23 cellular contexts compared by ENCODE assay signal in the genomic region with DNA sequence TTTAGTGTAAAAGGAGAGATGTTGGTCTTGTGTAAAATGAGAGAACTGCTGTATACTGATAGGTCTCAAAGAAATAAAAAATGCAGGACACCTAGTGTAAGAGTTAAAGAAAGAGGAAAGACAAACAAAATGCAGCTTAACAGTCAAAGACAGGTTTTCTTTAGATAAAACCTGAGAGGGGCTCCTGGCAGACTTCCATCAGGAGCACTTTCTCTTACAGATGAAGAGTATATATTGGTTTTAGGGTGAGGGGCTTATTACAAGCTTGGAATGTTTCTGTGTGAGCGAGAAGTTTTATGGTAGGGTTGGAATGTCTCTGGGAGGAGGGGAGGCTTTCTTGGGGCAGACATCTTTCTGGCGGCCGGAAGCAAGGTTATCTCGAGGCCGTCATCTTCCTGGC. TPM values are rescaled to one million over a fixed set of nuclear protein-coding genes. Genes with fewer than 3 reads are reported as not detected.
DNase-seq lines count a peak whose midpoint lies in the region; ATAC-seq, FAIRE-seq and TF ChIP-seq lines count a peak whose summit lies in the region.
"Had no signal": no experiment of that assay in that cellular context is flagged by ENCODE, and none has a peak within 500 bp of the region (broad histone marks: within the 10 kb centered on the region; RNA-seq: fewer than 3 reads in every experiment).

No MANE protein-coding gene starts in this region.

- 94% methylated on average over 5 of the region's 5 CpGs for WGBS in HepG2 (ENCODE audit: low lambda C conversion rate)
- no CpG with 5 or more reads among the region's 5 CpGs for WGBS in right lobe of liver (ENCODE audit: insufficient coverage, low coverage, low lambda C conversion rate, missing lambda C conversion rate)
- 92% methylated on average over 5 of the region's 5 CpGs; no CpG with 5 or more reads in 1 of the 2 experiments for WGBS in endodermal cell (ENCODE audit: insufficient coverage in 1 of 2, insufficient read length in 1 of 2), 2 experiments

- H3K36me3 ChIP-seq in HepG2 (replicated peaks in 1 of 2; ENCODE audit: control insufficient read depth in 1 of 2, insufficient read depth in 2 of 2, low read length in 2 of 2), result no peaks in the 10 kb centered on the region
- H3K36me3 ChIP-seq in right lobe of liver, result no peaks in the 10 kb centered on the region
- no peaks in the 10 kb centered on the region; a peak in 1 of 3 replicates for H3K36me3 ChIP-seq in HEK293 (ENCODE audit: control insufficient read depth in 2 of 2, insufficient read depth in 1 of 2, low read length in 2 of 2)
- H3K36me3 ChIP-seq in endodermal cell (ENCODE audit: control insufficient read depth, insufficient read depth, low read length), result no peaks in the 10 kb centered on the region
- H3K36me3 ChIP-seq: BE2C had no signal

- no peak overlapping the region for H3K4me3 Mint-ChIP-seq in endodermal cell
- H3K4me3 Mint-ChIP-seq: CD14-positive monocyte; CD4-positive, alpha-beta T cell; CD8-positive, alpha-beta memory T cell; H9 had no signal

- H4K20me1 ChIP-seq in HepG2 (ENCODE audit: insufficient read depth, low read length), result no peaks in the 10 kb centered on the region
- H4K20me1 ChIP-seq: BLaER1 treated with 17β-estradiol and CSF1 and Interleukin-3, amounts not matched to agents 10 nM and 100 nM had no signal

- in situ Hi-C loops in HepG2 (cut with HindIII; ENCODE audit: extremely low pct_ligation_motif_present, low pct_unique_long_range_greater_than_20kb), result no loop called here

- H3K9me3 Mint-ChIP-seq in endodermal cell, result peaks cover 23% of the 10 kb centered on the region
- H3K9me3 Mint-ChIP-seq: CD4-positive, alpha-beta T cell; CD8-positive, alpha-beta memory T cell had no signal

- TF ChIP-seq CTCF in HepG2 (CRISPR knock-in tag; IDR thresholded peaks at IDR 0.05) (no peak), right lobe of liver (IDR thresholded peaks at IDR 0.05) (no peak), HEK293 (tag by site-specific recombination; IDR thresholded peaks at IDR 0.05) (no peak), endodermal cell (conservative IDR thresholded peaks at IDR 0.05) (no peak)

- no peak overlapping the region for H3K4me2 ChIP-seq in HepG2 (ENCODE audit: low read depth, low read length)
- H3K4me2 ChIP-seq: A549; BLaER1 treated with 17β-estradiol and CSF1 and Interleukin-3, amounts not matched to agents 10 nM and 100 nM had no signal

- no peaks in the 10 kb centered on the region for H3K79me2 ChIP-seq in HepG2 (ENCODE audit: insufficient read depth, low read length)

- peaks cover 22% of the 10 kb centered on the region for H3K36me3 Mint-ChIP-seq in endodermal cell (ENCODE audit: low read depth)
- H3K36me3 Mint-ChIP-seq: CD14-positive monocyte had no signal

- TF ChIP-seq POLR2A in HepG2 (IDR thresholded peaks at IDR 0.05; ENCODE audit: insufficient read depth in 1 of 2, low read depth in 2 of 2, low read length in 2 of 2) (no peak), right lobe of liver (IDR thresholded peaks at IDR 0.05) (no peak)

- no peak overlapping the region for H3K9ac ChIP-seq in HepG2 (ENCODE audit: insufficient read depth, low read depth, low read length)
- no peak overlapping the region for H3K9ac ChIP-seq in endodermal cell (ENCODE audit: extremely low read depth, low read length, poor library complexity, severe bottlenecking)
- H3K9ac ChIP-seq: BLaER1 treated with 17β-estradiol and CSF1 and Interleukin-3, amounts not matched to agents 10 nM and 100 nM; GM23248 had no signal

- H3K4me1 ChIP-seq in HepG2 (ENCODE audit: insufficient read depth, low read length) (0 out of 2 replicates have a peak, but pooled peaks cover 7% of the 10 kb centered on the region), right lobe of liver (no peaks in the 10 kb centered on the region), HEK293 (ENCODE audit: control insufficient read depth, insufficient read depth, low read length) (no peaks in the 10 kb centered on the region), endodermal cell (ENCODE audit: control insufficient read depth, insufficient read depth, low read length) (no peaks in the 10 kb centered on the region)
- H3K4me1 ChIP-seq: A549; BE2C; BLaER1 treated with 17β-estradiol and CSF1 and Interleukin-3, amounts not matched to agents 10 nM and 100 nM had no signal

- ATAC-seq in HepG2 (no peak), right lobe of liver (no peak), GM21423 (IDR thresholded peaks at IDR 0.05; ENCODE audit: unreplicated experiment) (no peak)
- ATAC-seq: A549 had no signal

- H3K27me3 ChIP-seq in HepG2 (ENCODE audit: control insufficient read depth in 1 of 2, insufficient read depth in 2 of 2, low read length in 2 of 2) (no peaks in the 10 kb centered on the region), right lobe of liver (no peaks in the 10 kb centered on the region), endodermal cell (ENCODE audit: control insufficient read depth, insufficient read depth, low read length, poor library complexity, severe bottlenecking) (no peaks in the 10 kb centered on the region)
- H3K27me3 ChIP-seq: BE2C; BLaER1 treated with 17β-estradiol and CSF1 and Interleukin-3, amounts not matched to agents 10 nM and 100 nM had no signal

- H3K9me3 ChIP-seq in HepG2 (ENCODE audit: low read length) (0 out of 2 replicates have a peak, but pooled peaks cover 8% of the 10 kb centered on the region), right lobe of liver (no peaks in the 10 kb centered on the region), HEK293 (ENCODE audit: control insufficient read depth, insufficient read depth, low read depth, low read length) (no peaks in the 10 kb centered on the region), endodermal cell (ENCODE audit: control insufficient read depth, low read length) (peaks cover 34% of the 10 kb centered on the region)
- H3K9me3 ChIP-seq: BE2C had no signal

- no peaks in the 10 kb centered on the region for H3K4me1 Mint-ChIP-seq in endodermal cell
- H3K4me1 Mint-ChIP-seq: CD14-positive monocyte; CD8-positive, alpha-beta memory T cell; H9 had no signal

- H3K27ac Mint-ChIP-seq in endodermal cell, result no peak overlapping the region
- H3K27ac Mint-ChIP-seq: CD14-positive monocyte; CD4-positive, alpha-beta T cell; CD8-positive, alpha-beta memory T cell; H9 had no signal

- H3K4me3 ChIP-seq in HepG2 (replicated peaks in 1 of 3; ENCODE audit: insufficient read depth in 1 of 3, low read depth in 2 of 3, low read length in 3 of 3), result no peak overlapping the region
- H3K4me3 ChIP-seq in right lobe of liver, result no peak overlapping the region
- H3K4me3 ChIP-seq in HEK293 (ENCODE audit: low read depth, low read length), result no peak overlapping the region
- peak overlapping the region; percentile 23 for H3K4me3 ChIP-seq in endodermal cell (ENCODE audit: low read length)
- H3K4me3 ChIP-seq: A549; BLaER1 treated with 17β-estradiol and CSF1 and Interleukin-3, amounts not matched to agents 10 nM and 100 nM; GM23248 had no signal

- no peak for TF ChIP-seq RAD21 in HepG2 (CRISPR knock-in tag; IDR thresholded peaks at IDR 0.05)

- intact Hi-C loops in HepG2 (cut with micrococcal nuclease; ENCODE audit: unreplicated experiment), result no loop called here
- intact Hi-C loops in right lobe of liver (cut with DNase I), result no loop called here

- H3K27ac ChIP-seq in HepG2 (ENCODE audit: extremely low read length, insufficient read depth, low read length), result no peak overlapping the region
- no peak overlapping the region for H3K27ac ChIP-seq in right lobe of liver
- no peak overlapping the region for H3K27ac ChIP-seq in HEK293 (ENCODE audit: extremely low read depth, low read depth, low read length)
- no peak overlapping the region for H3K27ac ChIP-seq in endodermal cell (ENCODE audit: low read depth, low read length)
- H3K27ac ChIP-seq: A549; BLaER1 treated with 17β-estradiol and CSF1 and Interleukin-3, amounts not matched to agents 10 nM and 100 nM; GM23248 had no signal

- TF ChIP-seq EP300 in HepG2 (IDR thresholded peaks at IDR 0.05; ENCODE audit: low read depth in 2 of 2, low read length in 2 of 2), result no peak
- no peak for TF ChIP-seq EP300 in HepG2 (CRISPR knock-in tag; IDR thresholded peaks at IDR 0.05; ENCODE audit: borderline replicate concordance)

- H2AFZ ChIP-seq in HepG2 (ENCODE audit: low read length), result no peak overlapping the region
- H2AFZ ChIP-seq: GM23248 had no signal

- no peak for DNase-seq in HepG2 (ENCODE audit: low spot score)
- DNase-seq in right lobe of liver, result no peak
- DNase-seq in endodermal cell, result no peak
- no peak for DNase-seq in GF-D8 (lab: John Stamatoyannopoulos, UW)
- DNase-seq in HCEC 1CT, result no peak
- DNase-seq: 8988T; ACHN; AML-193; BE2C; Calu3; CD4-positive, alpha-beta T cell; CD8-positive, alpha-beta memory T cell; DMS79; EL; GM23248; H9 had no signal

- no peak for FAIRE-seq in HepG2 (lab: Jason Lieb, UNC)
- FAIRE-seq: A549, GM12892 had no signal

- BruUV-seq in HepG2 (replicated peaks; lab: Mats Ljungman, UMichigan), result no TSS peak

- CTCF ChIA-PET in HepG2 (lab: Yijun Ruan, JAX; ENCODE audit: low intra/inter-chr PET ratio, low total read pairs) (no interaction called here), HEK293 (lab: Yijun Ruan, JAX) (interaction anchor here (0.5 to 1.2 kb wide), 2 partner anchors 9 to 52 kb away, joined by 4 to 7 read pairs; no protein-coding TSS in a partner anchor)

- H3K27me3 Mint-ChIP-seq in endodermal cell (ENCODE audit: insufficient read depth), result no peaks in the 10 kb centered on the region
- H3K27me3 Mint-ChIP-seq: CD4-positive, alpha-beta T cell had no signal

- POLR2A ChIA-PET in HepG2 (lab: Yijun Ruan, JAX) (no interaction called here), HEK293 (lab: Yijun Ruan, JAX) (no interaction called here)

RNA-seq across cellular contexts. Expression of a gene that starts 16.2 kb away (rescaled TPM):
- total RNA-seq in HepG2 (2016; rRNA removed; fragmentation: Illumina TruSeq; extraction: Trizol), result 2.6 and 4.0 TPM in 2 replicates
- total RNA-seq in HepG2 (2016; cell fraction: cytosol; rRNA removed; fragmentation: Illumina TruSeq; extraction: Trizol; ENCODE audit: low read depth), result 0.51 and 0.53 TPM in 2 replicates
- 3.0 and 3.6 TPM in 2 replicates for total RNA-seq in HepG2 (2016; cell fraction: insoluble cytoplasmic fraction; rRNA removed; fragmentation: Illumina TruSeq; extraction: Trizol)
- total RNA-seq in HepG2 (2016; cell fraction: membrane; rRNA removed; fragmentation: Illumina TruSeq; extraction: Trizol), result 2.0 and 2.5 TPM in 2 replicates
- 0.75 and 2.1 TPM in 2 replicates for total RNA-seq in HepG2 (2016; cell fraction: nucleus; rRNA removed; fragmentation: Illumina TruSeq; extraction: Trizol)
- polyA plus RNA-seq in HepG2 (2011; rRNA removed), result 1.1 and 1.4 TPM in 2 replicates
- 0.86 and 1.0 TPM in 2 replicates for polyA plus RNA-seq in HepG2 (2011; cell fraction: cytosol; rRNA removed)
- polyA plus RNA-seq in HepG2 (2011; cell fraction: nucleus; rRNA removed), result 0.40 and 0.45 TPM in 2 replicates
- 1.1 and 2.4 TPM in 2 replicates for polyA plus RNA-seq in HepG2 (2012)
- 0.33 and 0.47 TPM in 2 replicates for polyA plus RNA-seq in HepG2 (2016; cell fraction: cytosol; fragmentation: Illumina TruSeq; extraction: Trizol; ENCODE audit: low read depth)
- polyA plus RNA-seq in HepG2 (2016; cell fraction: insoluble cytoplasmic fraction; fragmentation: Illumina TruSeq; extraction: Trizol; ENCODE audit: low read depth), result 3.1 and 3.6 TPM in 2 replicates
- polyA plus RNA-seq in HepG2 (2016; cell fraction: membrane; fragmentation: Illumina TruSeq; extraction: Trizol; ENCODE audit: low read depth), result 1.2 and 1.4 TPM in 2 replicates
- 0.85 and 1.2 TPM in 2 replicates for polyA plus RNA-seq in HepG2 (2016; cell fraction: nucleus; fragmentation: Illumina TruSeq; extraction: Trizol; ENCODE audit: insufficient read depth, low read depth)
- 0.21 and 0.90 TPM in 2 replicates for polyA minus RNA-seq in HepG2 (2011; rRNA and poly(A)+ RNA removed; ENCODE audit: low replicate concordance)
- 0.59 and 2.2 TPM in 2 replicates for polyA minus RNA-seq in HepG2 (2011; cell fraction: cytosol; rRNA and poly(A)+ RNA removed)
- 1.8 and 2.0 TPM in 2 replicates for polyA minus RNA-seq in HepG2 (2011; cell fraction: nucleus; rRNA and poly(A)+ RNA removed)
- under 1 TPM in 2 of 6 experiments, not detected in 4; 0.16 to 0.18 TPM for total RNA-seq in right lobe of liver
- 1 to 10 TPM; 3.7 to 8.5 TPM for total RNA-seq in endodermal cell
- polyA plus RNA-seq in endodermal cell (2013, experiment 1 of 2), result 19.3 TPM
- 19.3 TPM for polyA plus RNA-seq in endodermal cell (2013, experiment 2 of 2)
- polyA plus RNA-seq: CD14-positive monocyte; CD8-positive, alpha-beta memory T cell; GM23248 had no signal

RNA-seq across cellular contexts. Expression of a gene that starts 24.8 kb away (rescaled TPM):
- total RNA-seq in HepG2 (2016; rRNA removed; fragmentation: Illumina TruSeq; extraction: Trizol) (16.4 and 17.7 TPM in 2 replicates), right lobe of liver (1 to 10 TPM; 5.4 to 9.4 (median 6.9) TPM), endodermal cell (10 to 100 TPM; 23.6 to 24.8 TPM)
- 10.8 and 11.2 TPM in 2 replicates for total RNA-seq in HepG2 (2016; cell fraction: cytosol; rRNA removed; fragmentation: Illumina TruSeq; extraction: Trizol; ENCODE audit: low read depth)
- total RNA-seq in HepG2 (2016; cell fraction: insoluble cytoplasmic fraction; rRNA removed; fragmentation: Illumina TruSeq; extraction: Trizol), result 15.4 and 17.2 TPM in 2 replicates
- total RNA-seq in HepG2 (2016; cell fraction: membrane; rRNA removed; fragmentation: Illumina TruSeq; extraction: Trizol), result 14.8 and 16.0 TPM in 2 replicates
- total RNA-seq in HepG2 (2016; cell fraction: nucleus; rRNA removed; fragmentation: Illumina TruSeq; extraction: Trizol), result 9.0 and 9.2 TPM in 2 replicates
- polyA plus RNA-seq in HepG2 (2011; rRNA removed), result 11.7 TPM in 2 replicates
- 10.2 and 13.0 TPM in 2 replicates for polyA plus RNA-seq in HepG2 (2011; cell fraction: cytosol; rRNA removed)
- 4.3 and 6.1 TPM in 2 replicates for polyA plus RNA-seq in HepG2 (2011; cell fraction: nucleus; rRNA removed)
- polyA plus RNA-seq in HepG2 (2012), result 10.0 and 11.5 TPM in 2 replicates
- 8.4 and 12.5 TPM in 2 replicates for polyA plus RNA-seq in HepG2 (2016; cell fraction: cytosol; fragmentation: Illumina TruSeq; extraction: Trizol; ENCODE audit: low read depth)
- 19.6 and 21.6 TPM in 2 replicates for polyA plus RNA-seq in HepG2 (2016; cell fraction: insoluble cytoplasmic fraction; fragmentation: Illumina TruSeq; extraction: Trizol; ENCODE audit: low read depth)
- polyA plus RNA-seq in HepG2 (2016; cell fraction: membrane; fragmentation: Illumina TruSeq; extraction: Trizol; ENCODE audit: low read depth), result 12.4 and 12.7 TPM in 2 replicates
- polyA plus RNA-seq in HepG2 (2016; cell fraction: nucleus; fragmentation: Illumina TruSeq; extraction: Trizol; ENCODE audit: insufficient read depth, low read depth), result 17.0 and 18.6 TPM in 2 replicates
- 7.3 and 14.4 TPM in 2 replicates for polyA minus RNA-seq in HepG2 (2011; rRNA and poly(A)+ RNA removed; ENCODE audit: low replicate concordance)
- polyA minus RNA-seq in HepG2 (2011; cell fraction: cytosol; rRNA and poly(A)+ RNA removed), result 4.8 and 6.3 TPM in 2 replicates
- 4.1 and 5.8 TPM in 2 replicates for polyA minus RNA-seq in HepG2 (2011; cell fraction: nucleus; rRNA and poly(A)+ RNA removed)
- 24.4 TPM for polyA plus RNA-seq in endodermal cell (2013, experiment 1 of 2)
- polyA plus RNA-seq in endodermal cell (2013, experiment 2 of 2), result 20.4 TPM

RNA-seq across cellular contexts. Expression of a gene that starts 28.6 kb away (rescaled TPM):
- total RNA-seq in HepG2 (2016; rRNA removed; fragmentation: Illumina TruSeq; extraction: Trizol) (not detected in 2 replicates), right lobe of liver (1 to 10 TPM in 1 of 6 experiments, not detected in 5; 1.2 TPM), endodermal cell (not detected)
- not detected in 2 replicates for total RNA-seq in HepG2 (2016; cell fraction: cytosol; rRNA removed; fragmentation: Illumina TruSeq; extraction: Trizol; ENCODE audit: low read depth)
- not detected in 2 replicates for total RNA-seq in HepG2 (2016; cell fraction: insoluble cytoplasmic fraction; rRNA removed; fragmentation: Illumina TruSeq; extraction: Trizol)
- not detected in 2 replicates for total RNA-seq in HepG2 (2016; cell fraction: membrane; rRNA removed; fragmentation: Illumina TruSeq; extraction: Trizol)
- total RNA-seq in HepG2 (2016; cell fraction: nucleus; rRNA removed; fragmentation: Illumina TruSeq; extraction: Trizol), result not detected in 2 replicates
- polyA plus RNA-seq in HepG2 (2011; rRNA removed), result 0.13 and 0.51 TPM in 2 replicates
- 0.12 and 0.19 TPM in 2 replicates for polyA plus RNA-seq in HepG2 (2011; cell fraction: cytosol; rRNA removed)
- not detected in 2 replicates for polyA plus RNA-seq in HepG2 (2011; cell fraction: nucleus; rRNA removed)
- polyA plus RNA-seq in HepG2 (2012), result 0.09 and 0.59 TPM in 2 replicates
- not detected in 2 replicates for polyA plus RNA-seq in HepG2 (2016; cell fraction: cytosol; fragmentation: Illumina TruSeq; extraction: Trizol; ENCODE audit: low read depth)
- not detected in 2 replicates for polyA plus RNA-seq in HepG2 (2016; cell fraction: insoluble cytoplasmic fraction; fragmentation: Illumina TruSeq; extraction: Trizol; ENCODE audit: low read depth)
- polyA plus RNA-seq in HepG2 (2016; cell fraction: membrane; fragmentation: Illumina TruSeq; extraction: Trizol; ENCODE audit: low read depth), result not detected in 2 replicates
- polyA plus RNA-seq in HepG2 (2016; cell fraction: nucleus; fragmentation: Illumina TruSeq; extraction: Trizol; ENCODE audit: insufficient read depth, low read depth), result not detected in 2 replicates
- 0.51 TPM in 1 of 2 replicates, not detected in the other for polyA minus RNA-seq in HepG2 (2011; rRNA and poly(A)+ RNA removed; ENCODE audit: low replicate concordance)
- not detected in 2 replicates for polyA minus RNA-seq in HepG2 (2011; cell fraction: cytosol; rRNA and poly(A)+ RNA removed)
- not detected in 2 replicates for polyA minus RNA-seq in HepG2 (2011; cell fraction: nucleus; rRNA and poly(A)+ RNA removed)
- polyA plus RNA-seq in endodermal cell (2013, experiment 1 of 2), result not detected
- not detected for polyA plus RNA-seq in endodermal cell (2013, experiment 2 of 2)
- total RNA-seq: Calu3; CD8-positive, alpha-beta memory T cell; G401; GM23248 had no signal
- polyA plus RNA-seq: CD14-positive monocyte; CD8-positive, alpha-beta memory T cell; GM23248 had no signal
